ENCODE assay signal across 9 cellular contexts in the genomic region with DNA sequence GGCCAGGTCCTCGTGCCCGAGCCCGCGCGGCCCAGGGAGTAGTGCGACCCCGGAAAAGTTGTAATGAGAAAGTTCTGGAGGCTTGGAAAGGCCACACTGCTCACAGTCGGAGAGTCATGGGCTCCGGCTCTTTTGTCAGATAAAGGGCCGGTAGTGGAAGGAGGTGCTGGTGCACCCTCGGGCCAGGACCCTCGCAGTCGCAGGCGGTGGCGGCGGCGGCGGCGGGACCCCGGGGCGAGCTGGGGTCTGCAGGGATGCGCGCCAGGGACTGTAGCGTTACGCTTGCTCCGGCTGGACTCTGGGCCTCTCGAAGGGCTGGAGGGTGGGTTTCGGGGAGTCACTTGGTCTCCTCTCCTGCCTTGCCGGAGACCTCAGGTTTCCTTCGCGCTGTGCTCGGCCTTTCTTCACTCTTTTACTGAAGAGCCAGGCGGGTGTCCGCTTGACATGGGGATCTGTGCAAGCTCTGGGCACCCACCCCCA. TPM values are rescaled to one million over a fixed set of nuclear protein-coding genes. Genes with fewer than 3 reads are reported as not detected.
DNase-seq lines count a peak whose midpoint lies in the region; ATAC-seq and TF ChIP-seq lines count a peak whose summit lies in the region.
"Had no signal": no experiment of that assay in that cellular context is flagged by ENCODE, and none has a peak within 500 bp of the region (broad histone marks: within the 10 kb centered on the region; RNA-seq: fewer than 3 reads in every experiment).

No MANE protein-coding gene starts in this region.

- no peaks in the 10 kb centered on the region for H3K9me3 ChIP-seq in PC-3 (ENCODE audit: low read length)
- no peaks in the 10 kb centered on the region for H3K9me3 ChIP-seq in esophagus squamous epithelium
- peaks cover 0 to 9% of the 10 kb centered on the region in 2 donors for H3K9me3 ChIP-seq in neuronal stem cell (replicated peaks in 1 of 2; ENCODE audit: control insufficient read depth in 2 of 2, insufficient read depth in 1 of 2, low read depth in 1 of 2, low read length in 2 of 2)

- H3K4me1 ChIP-seq in PC-3 (ENCODE audit: insufficient read depth, low read length) (0 out of 2 replicates have a peak, but pooled peaks cover 7% of the 10 kb centered on the region), esophagus squamous epithelium (peaks cover 5 to 45% (median 21%) of the 10 kb centered on the region in 3 donors), neuronal stem cell (ENCODE audit: control insufficient read depth in 2 of 2, insufficient read depth in 1 of 2, low read depth in 1 of 2, low read length in 2 of 2) (peaks cover 6 to 15% of the 10 kb centered on the region in 2 donors)

- no peak for TF ChIP-seq POLR2A in esophagus squamous epithelium (IDR thresholded peaks at IDR 0.05)

- peak overlapping the region; percentile 95 for H2BK15ac ChIP-seq in neuronal stem cell (ENCODE audit: low read length)

- H3K27ac Mint-ChIP-seq in CD14-positive monocyte = no peak overlapping the region

- no peaks in the 10 kb centered on the region for H4K20me1 ChIP-seq in PC-3 (ENCODE audit: low read length)

- POLR2A ChIA-PET in PC-3 (lab: Charles Lee; ENCODE audit: unreplicated experiment) = no interaction called here

- H3K9me3 Mint-ChIP-seq in CD14-positive monocyte = peaks cover 0 to 17% (median 14%) of the 10 kb centered on the region in 7 donors

- no peak overlapping the region for H4K91ac ChIP-seq in neuronal stem cell (ENCODE audit: low read depth, low read length, poor library complexity)

- intact Hi-C loops in CD14-positive monocyte (cut with micrococcal nuclease) (no loop called here), PC-3 (cut with micrococcal nuclease) (no loop called here), esophagus squamous epithelium (cut with DNase I) (no loop called here)

- H3K14ac ChIP-seq in neuronal stem cell (ENCODE audit: low read length) = no peak overlapping the region

- CTCF ChIA-PET in PC-3 (lab: Charles Lee) = no interaction called here

- TF ChIP-seq CTCF in CD14-positive monocyte (IDR thresholded peaks at IDR 0.05) = no peak
- no peak for TF ChIP-seq CTCF in PC-3 (conservative IDR thresholded peaks at IDR 0.05; ENCODE audit: low read depth, low read length)
- no peak for TF ChIP-seq CTCF in esophagus squamous epithelium (IDR thresholded peaks at IDR 0.05)

- H3K4me2 ChIP-seq in PC-3 (ENCODE audit: low read length) (peak overlapping the region; percentile 89; the same call in 1 of the 2 replicates), neuronal stem cell (ENCODE audit: insufficient read depth, low read length, poor library complexity, severe bottlenecking) (peak overlapping the region; percentile 100)

- no peaks in the 10 kb centered on the region for H3F3A ChIP-seq in PC-3 (ENCODE audit: low read length, unreplicated experiment)

- peaks cover 40% of the 10 kb centered on the region for H3K4me1 Mint-ChIP-seq in CD14-positive monocyte

- peak overlapping the region; percentile 80 for H3K18ac ChIP-seq in neuronal stem cell (ENCODE audit: low read length)

- peak overlapping the region; percentile 56 to 100 for H3K4me3 Mint-ChIP-seq in CD14-positive monocyte

- H2BK120ac ChIP-seq in neuronal stem cell (ENCODE audit: low read depth, low read length) = no peak overlapping the region

- DNase-seq in CD14-positive monocyte (ENCODE audit: low spot score) (no peak), PC-3 (no peak), esophagus squamous epithelium (lab: John Stamatoyannopoulos, UW) (no peak), neuronal stem cell (ENCODE audit: low spot score) (peak; percentile 31), NCI-H187 treated with DMSO at 0.1 percent for 48 hours (lab: John Stamatoyannopoulos, UW) (no peak), DMS79 treated with DMSO at 0.1 percent for 48 hours (lab: John Stamatoyannopoulos, UW) (no peak)
- DNase-seq: NCI-H2107 had no signal

- H3K23ac ChIP-seq in neuronal stem cell (ENCODE audit: low read depth, low read length, poor library complexity) = no peak overlapping the region

- H3K79me1 ChIP-seq in neuronal stem cell (ENCODE audit: low read depth, low read length) = no peaks in the 10 kb centered on the region

- peaks cover 10 to 11% of the 10 kb centered on the region in 2 donors for H3K36me3 Mint-ChIP-seq in CD14-positive monocyte

- no peak overlapping the region for H2AFZ ChIP-seq in PC-3 (ENCODE audit: low read length)
- peak overlapping the region; percentile 94 for H2AFZ ChIP-seq in neuronal stem cell (ENCODE audit: low read length)

- H3K27me3 Mint-ChIP-seq in CD14-positive monocyte (ENCODE audit: low read depth in 3 of 3) = peaks cover 67 to 77% (median 71%) of the 10 kb centered on the region in 3 donors

- H2BK5ac ChIP-seq in neuronal stem cell (ENCODE audit: low read length) = no peak overlapping the region

- no peaks in the 10 kb centered on the region for H3K9me2 ChIP-seq in PC-3 (replicated peaks; ENCODE audit: low read length)

- 3 to 7% methylated on average over 5 to 22 of the region's 34 CpGs for WGBS in esophagus squamous epithelium, 2 donors
- WGBS in neuronal stem cell (ENCODE audit: extremely low coverage in 2 of 2, insufficient read length in 2 of 2, insufficient replicate concordance in 1 of 2), 2 donors = no CpG with 5 or more reads among the region's 34 CpGs

- H3K4ac ChIP-seq in neuronal stem cell (ENCODE audit: low read length) = no peak overlapping the region

- no peaks in the 10 kb centered on the region for H3K79me2 ChIP-seq in PC-3 (ENCODE audit: low read length)

- peak overlapping the region; percentile 58 for H2BK12ac ChIP-seq in neuronal stem cell (ENCODE audit: low read length)

- H3K27me3 ChIP-seq in PC-3 (ENCODE audit: low read length) (peaks cover 50% of the 10 kb centered on the region), esophagus squamous epithelium (peaks cover 0 to 68% (median 6%) of the 10 kb centered on the region in 4 donors), neuronal stem cell (ENCODE audit: control insufficient read depth in 3 of 3, insufficient read depth in 3 of 3, low read depth in 1 of 3, low read length in 3 of 3) (peaks cover 8 to 60% (median 34%) of the 10 kb centered on the region in 3 experiments)

- H3K9ac ChIP-seq in PC-3 (ENCODE audit: low read length) = no peak overlapping the region
- H3K9ac ChIP-seq in neuronal stem cell (ENCODE audit: low read depth, low read length, poor library complexity) = peak overlapping the region; percentile 85

- H4K8ac ChIP-seq in neuronal stem cell (ENCODE audit: low read depth, low read length) = no peak overlapping the region

- no peak for ATAC-seq in PC-3
- no peak for ATAC-seq in HG02798 (IDR thresholded peaks at IDR 0.05; ENCODE audit: poor library complexity, unreplicated experiment)
- no peak for ATAC-seq in GM21528 (IDR thresholded peaks at IDR 0.05; ENCODE audit: low FRiP score, unreplicated experiment)

- H3K36me3 ChIP-seq in PC-3 (ENCODE audit: low read depth, low read length) (no peaks in the 10 kb centered on the region), esophagus squamous epithelium (no peaks in the 10 kb centered on the region), neuronal stem cell (replicated peaks in 1 of 2; ENCODE audit: control insufficient read depth in 2 of 2, insufficient read depth in 2 of 2, low read length in 2 of 2) (no peaks in the 10 kb centered on the region)

- no TSS peak for BruUV-seq in PC-3 (replicated peaks; lab: Mats Ljungman, UMichigan)

- no peak overlapping the region for H3K27ac ChIP-seq in PC-3 (ENCODE audit: low read length)
- peak overlapping the region in 1 of 4 donors; percentile 54 for H3K27ac ChIP-seq in esophagus squamous epithelium
- no peak overlapping the region for H3K27ac ChIP-seq in neuronal stem cell (replicated peaks; ENCODE audit: low read length)

- H2AK5ac ChIP-seq in neuronal stem cell (ENCODE audit: low read depth, low read length) = peak overlapping the region; percentile 63

- H3K4me3 ChIP-seq in PC-3 (ENCODE audit: low read length) = peak overlapping the region; percentile 64; the same call in 1 of the 2 replicates
- peak overlapping the region; percentile 38 to 68 (median 54) for H3K4me3 ChIP-seq in esophagus squamous epithelium
- peak overlapping the region; percentile 53 to 86 for H3K4me3 ChIP-seq in neuronal stem cell (ENCODE audit: low read length in 2 of 2)

RNA-seq across cellular contexts. Expression of a gene that starts 1.5 kb away (rescaled TPM):
- polyA plus RNA-seq in CD14-positive monocyte = not detected
- 0.06 TPM in 1 of 2 replicates, not detected in the other for total RNA-seq in PC-3 (2014; rRNA removed)
- 1 to 10 TPM in 1 of 4 donors, under 1 TPM in 3; 0.13 to 1.5 (median 0.50) TPM for total RNA-seq in esophagus squamous epithelium
- 1.4 TPM for polyA plus RNA-seq in neuronal stem cell (2013, experiment 1 of 2)
- polyA plus RNA-seq in neuronal stem cell (2013, experiment 2 of 2) = 1.5 TPM
